1 cellular context compared by ENCODE assay signal in genomic region chr13:113299951-113300350, GRCh38.
TF ChIP-seq lines count a peak whose summit lies in the region.

No MANE protein-coding gene starts in this region.

TF ChIP-seq in HepG2, 621 proteins besides CTCF, POLR2A, EP300 and RAD21 (continued from another document and continues in another):
- TF ChIP-seq, protein P1, sequence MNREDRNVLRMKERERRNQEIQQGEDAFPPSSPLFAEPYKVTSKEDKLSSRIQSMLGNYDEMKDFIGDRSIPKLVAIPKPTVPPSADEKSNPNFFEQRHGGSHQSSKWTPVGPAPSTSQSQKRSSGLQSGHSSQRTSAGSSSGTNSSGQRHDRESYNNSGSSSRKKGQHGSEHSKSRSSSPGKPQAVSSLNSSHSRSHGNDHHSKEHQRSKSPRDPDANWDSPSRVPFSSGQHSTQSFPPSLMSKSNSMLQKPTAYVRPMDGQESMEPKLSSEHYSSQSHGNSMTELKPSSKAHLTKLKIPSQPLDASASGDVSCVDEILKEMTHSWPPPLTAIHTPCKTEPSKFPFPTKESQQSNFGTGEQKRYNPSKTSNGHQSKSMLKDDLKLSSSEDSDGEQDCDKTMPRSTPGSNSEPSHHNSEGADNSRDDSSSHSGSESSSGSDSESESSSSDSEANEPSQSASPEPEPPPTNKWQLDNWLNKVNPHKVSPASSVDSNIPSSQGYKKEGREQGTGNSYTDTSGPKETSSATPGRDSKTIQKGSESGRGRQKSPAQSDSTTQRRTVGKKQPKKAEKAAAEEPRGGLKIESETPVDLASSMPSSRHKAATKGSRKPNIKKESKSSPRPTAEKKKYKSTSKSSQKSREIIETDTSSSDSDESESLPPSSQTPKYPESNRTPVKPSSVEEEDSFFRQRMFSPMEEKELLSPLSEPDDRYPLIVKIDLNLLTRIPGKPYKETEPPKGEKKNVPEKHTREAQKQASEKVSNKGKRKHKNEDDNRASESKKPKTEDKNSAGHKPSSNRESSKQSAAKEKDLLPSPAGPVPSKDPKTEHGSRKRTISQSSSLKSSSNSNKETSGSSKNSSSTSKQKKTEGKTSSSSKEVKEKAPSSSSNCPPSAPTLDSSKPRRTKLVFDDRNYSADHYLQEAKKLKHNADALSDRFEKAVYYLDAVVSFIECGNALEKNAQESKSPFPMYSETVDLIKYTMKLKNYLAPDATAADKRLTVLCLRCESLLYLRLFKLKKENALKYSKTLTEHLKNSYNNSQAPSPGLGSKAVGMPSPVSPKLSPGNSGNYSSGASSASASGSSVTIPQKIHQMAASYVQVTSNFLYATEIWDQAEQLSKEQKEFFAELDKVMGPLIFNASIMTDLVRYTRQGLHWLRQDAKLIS (CRISPR knock-in tag; IDR thresholded peaks at IDR 0.05), result no peak
- TF ChIP-seq ZNF451 (CRISPR knock-in tag; IDR thresholded peaks at IDR 0.05) (no peak), RXRA (CRISPR knock-in tag; IDR thresholded peaks at IDR 0.05) (peak; percentile 35; the same call in 1 of the 2 replicates), TCF7 (IDR thresholded peaks at IDR 0.05; ENCODE audit: low read depth) (peak; percentile 34; the same call in 1 of the 2 replicates), MAZ (IDR thresholded peaks at IDR 0.05; ENCODE audit: borderline replicate concordance, low read depth, low read length) (no peak), MAZ (CRISPR knock-in tag; IDR thresholded peaks at IDR 0.05; ENCODE audit: low read depth) (no peak), TEAD3 (CRISPR knock-in tag; optimal IDR thresholded peaks at IDR 0.05; ENCODE audit: borderline replicate concordance) (peak; percentile 9), CEBPG (CRISPR knock-in tag; IDR thresholded peaks at IDR 0.05) (peak; percentile 99), NCOR1 (IDR thresholded peaks at IDR 0.05; ENCODE audit: borderline replicate concordance, low read length) (peak; percentile 81; the same call in 1 of the 2 replicates), PPARG (CRISPR knock-in tag; conservative IDR thresholded peaks at IDR 0.05) (0 out of 2 replicates have a peak, but pooled peaks have one; percentile 49), JUNB (CRISPR knock-in tag; IDR thresholded peaks at IDR 0.05; ENCODE audit: borderline replicate concordance) (no peak), SMAD3 (CRISPR knock-in tag; IDR thresholded peaks at IDR 0.05) (0 out of 2 replicates have a peak, but pooled peaks have one; percentile 46), RFXAP (CRISPR knock-in tag; IDR thresholded peaks at IDR 0.05; ENCODE audit: borderline replicate concordance) (no peak), MBNL3 (CRISPR knock-in tag; conservative IDR thresholded peaks at IDR 0.05) (no peak), HDAC2 (CRISPR knock-in tag; IDR thresholded peaks at IDR 0.05) (peak; percentile 71; the same call in 1 of the 2 replicates), ETV6 (CRISPR knock-in tag; conservative IDR thresholded peaks at IDR 0.05) (no peak), DPF2 (CRISPR knock-in tag; IDR thresholded peaks at IDR 0.05; ENCODE audit: borderline replicate concordance, low read depth) (no peak; the same call in 1 of the 2 replicates), GFI1 (CRISPR knock-in tag; IDR thresholded peaks at IDR 0.05; ENCODE audit: borderline replicate concordance) (peak; percentile 60), ZBTB33 (CRISPR knock-in tag; IDR thresholded peaks at IDR 0.05) (no peak), NR2F1 (CRISPR knock-in tag; IDR thresholded peaks at IDR 0.05) (peak; percentile 66 to 70; a peak in 3 of 4 replicates), SMAD9 (CRISPR knock-in tag; IDR thresholded peaks at IDR 0.05) (no peak), IRF9 (CRISPR knock-in tag; IDR thresholded peaks at IDR 0.05; ENCODE audit: borderline replicate concordance) (no peak), HMGXB4 (CRISPR knock-in tag; IDR thresholded peaks at IDR 0.05; ENCODE audit: borderline replicate concordance in 1 of 2, low read depth in 1 of 2) (no peak), ZKSCAN8 (CRISPR knock-in tag; IDR thresholded peaks at IDR 0.05; ENCODE audit: borderline replicate concordance) (0 out of 2 replicates have a peak, but pooled peaks have one; percentile 19), RORA (CRISPR knock-in tag; IDR thresholded peaks at IDR 0.05) (no peak), NCOA2 (CRISPR knock-in tag; IDR thresholded peaks at IDR 0.05) (peak; percentile 58; the same call in 1 of the 2 replicates), ZNF17 (CRISPR knock-in tag; IDR thresholded peaks at IDR 0.05) (no peak), HNF4G (IDR thresholded peaks at IDR 0.05; ENCODE audit: borderline replicate concordance, low read depth, low read length) (peak; percentile 73; the same call in 1 of the 2 replicates), HNF4G (CRISPR knock-in tag; IDR thresholded peaks at IDR 0.05; ENCODE audit: borderline replicate concordance, low read depth) (no peak), ZNF790 (CRISPR knock-in tag; IDR thresholded peaks at IDR 0.05; ENCODE audit: borderline replicate concordance) (no peak), TBL1XR1 (IDR thresholded peaks at IDR 0.05; ENCODE audit: borderline replicate concordance, low read length, partially characterized antibody) (peak; percentile 80), ZNF446 (CRISPR knock-in tag; IDR thresholded peaks at IDR 0.05) (no peak), PAXIP1 (CRISPR knock-in tag; conservative IDR thresholded peaks at IDR 0.05) (peak; percentile 74)
- TF ChIP-seq, protein P2, sequence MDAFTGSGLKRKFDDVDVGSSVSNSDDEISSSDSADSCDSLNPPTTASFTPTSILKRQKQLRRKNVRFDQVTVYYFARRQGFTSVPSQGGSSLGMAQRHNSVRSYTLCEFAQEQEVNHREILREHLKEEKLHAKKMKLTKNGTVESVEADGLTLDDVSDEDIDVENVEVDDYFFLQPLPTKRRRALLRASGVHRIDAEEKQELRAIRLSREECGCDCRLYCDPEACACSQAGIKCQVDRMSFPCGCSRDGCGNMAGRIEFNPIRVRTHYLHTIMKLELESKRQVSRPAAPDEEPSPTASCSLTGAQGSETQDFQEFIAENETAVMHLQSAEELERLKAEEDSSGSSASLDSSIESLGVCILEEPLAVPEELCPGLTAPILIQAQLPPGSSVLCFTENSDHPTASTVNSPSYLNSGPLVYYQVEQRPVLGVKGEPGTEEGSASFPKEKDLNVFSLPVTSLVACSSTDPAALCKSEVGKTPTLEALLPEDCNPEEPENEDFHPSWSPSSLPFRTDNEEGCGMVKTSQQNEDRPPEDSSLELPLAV (CRISPR knock-in tag; conservative IDR thresholded peaks at IDR 0.05; ENCODE audit: low read depth), result no peak
- TF ChIP-seq, protein P3, sequence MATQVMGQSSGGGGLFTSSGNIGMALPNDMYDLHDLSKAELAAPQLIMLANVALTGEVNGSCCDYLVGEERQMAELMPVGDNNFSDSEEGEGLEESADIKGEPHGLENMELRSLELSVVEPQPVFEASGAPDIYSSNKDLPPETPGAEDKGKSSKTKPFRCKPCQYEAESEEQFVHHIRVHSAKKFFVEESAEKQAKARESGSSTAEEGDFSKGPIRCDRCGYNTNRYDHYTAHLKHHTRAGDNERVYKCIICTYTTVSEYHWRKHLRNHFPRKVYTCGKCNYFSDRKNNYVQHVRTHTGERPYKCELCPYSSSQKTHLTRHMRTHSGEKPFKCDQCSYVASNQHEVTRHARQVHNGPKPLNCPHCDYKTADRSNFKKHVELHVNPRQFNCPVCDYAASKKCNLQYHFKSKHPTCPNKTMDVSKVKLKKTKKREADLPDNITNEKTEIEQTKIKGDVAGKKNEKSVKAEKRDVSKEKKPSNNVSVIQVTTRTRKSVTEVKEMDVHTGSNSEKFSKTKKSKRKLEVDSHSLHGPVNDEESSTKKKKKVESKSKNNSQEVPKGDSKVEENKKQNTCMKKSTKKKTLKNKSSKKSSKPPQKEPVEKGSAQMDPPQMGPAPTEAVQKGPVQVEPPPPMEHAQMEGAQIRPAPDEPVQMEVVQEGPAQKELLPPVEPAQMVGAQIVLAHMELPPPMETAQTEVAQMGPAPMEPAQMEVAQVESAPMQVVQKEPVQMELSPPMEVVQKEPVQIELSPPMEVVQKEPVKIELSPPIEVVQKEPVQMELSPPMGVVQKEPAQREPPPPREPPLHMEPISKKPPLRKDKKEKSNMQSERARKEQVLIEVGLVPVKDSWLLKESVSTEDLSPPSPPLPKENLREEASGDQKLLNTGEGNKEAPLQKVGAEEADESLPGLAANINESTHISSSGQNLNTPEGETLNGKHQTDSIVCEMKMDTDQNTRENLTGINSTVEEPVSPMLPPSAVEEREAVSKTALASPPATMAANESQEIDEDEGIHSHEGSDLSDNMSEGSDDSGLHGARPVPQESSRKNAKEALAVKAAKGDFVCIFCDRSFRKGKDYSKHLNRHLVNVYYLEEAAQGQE (IDR thresholded peaks at IDR 0.05; ENCODE audit: borderline replicate concordance in 1 of 2, low read depth in 1 of 2, low read length in 2 of 2), result no peak
- TF ChIP-seq, protein P4, sequence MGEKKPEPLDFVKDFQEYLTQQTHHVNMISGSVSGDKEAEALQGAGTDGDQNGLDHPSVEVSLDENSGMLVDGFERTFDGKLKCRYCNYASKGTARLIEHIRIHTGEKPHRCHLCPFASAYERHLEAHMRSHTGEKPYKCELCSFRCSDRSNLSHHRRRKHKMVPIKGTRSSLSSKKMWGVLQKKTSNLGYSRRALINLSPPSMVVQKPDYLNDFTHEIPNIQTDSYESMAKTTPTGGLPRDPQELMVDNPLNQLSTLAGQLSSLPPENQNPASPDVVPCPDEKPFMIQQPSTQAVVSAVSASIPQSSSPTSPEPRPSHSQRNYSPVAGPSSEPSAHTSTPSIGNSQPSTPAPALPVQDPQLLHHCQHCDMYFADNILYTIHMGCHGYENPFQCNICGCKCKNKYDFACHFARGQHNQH (CRISPR knock-in tag; IDR thresholded peaks at IDR 0.05), result no peak
- TF ChIP-seq, protein P5, sequence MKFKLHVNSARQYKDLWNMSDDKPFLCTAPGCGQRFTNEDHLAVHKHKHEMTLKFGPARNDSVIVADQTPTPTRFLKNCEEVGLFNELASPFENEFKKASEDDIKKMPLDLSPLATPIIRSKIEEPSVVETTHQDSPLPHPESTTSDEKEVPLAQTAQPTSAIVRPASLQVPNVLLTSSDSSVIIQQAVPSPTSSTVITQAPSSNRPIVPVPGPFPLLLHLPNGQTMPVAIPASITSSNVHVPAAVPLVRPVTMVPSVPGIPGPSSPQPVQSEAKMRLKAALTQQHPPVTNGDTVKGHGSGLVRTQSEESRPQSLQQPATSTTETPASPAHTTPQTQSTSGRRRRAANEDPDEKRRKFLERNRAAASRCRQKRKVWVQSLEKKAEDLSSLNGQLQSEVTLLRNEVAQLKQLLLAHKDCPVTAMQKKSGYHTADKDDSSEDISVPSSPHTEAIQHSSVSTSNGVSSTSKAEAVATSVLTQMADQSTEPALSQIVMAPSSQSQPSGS (CRISPR knock-in tag; IDR thresholded peaks at IDR 0.05), result peak; percentile 95
